ENCODE assay signal across 17 cellular contexts in the genomic region with DNA sequence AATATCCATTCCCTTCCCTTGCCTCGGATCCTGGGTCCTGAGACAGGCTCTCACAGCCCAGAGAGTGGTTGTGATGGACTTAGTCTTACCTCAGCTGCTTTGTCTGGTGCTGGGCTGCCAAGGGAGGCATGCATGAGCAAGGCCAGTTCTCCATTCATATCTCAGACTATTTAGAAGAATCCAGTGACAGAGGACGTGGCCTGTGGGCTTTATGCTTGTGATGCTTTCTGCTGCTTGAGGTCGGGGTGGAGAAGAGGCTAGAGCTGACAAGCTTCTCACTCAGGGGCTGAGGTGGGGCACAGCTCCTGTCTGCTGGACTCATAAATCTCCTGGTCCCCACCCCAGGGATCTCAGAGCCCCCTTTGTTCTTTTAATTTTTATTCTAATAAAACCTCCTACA.
DNase-seq lines count a peak whose midpoint lies in the region; ATAC-seq and TF ChIP-seq lines count a peak whose summit lies in the region.
"Had no signal": no experiment of that assay in that cellular context is flagged by ENCODE, and none has a peak within 500 bp of the region (broad histone marks: within the 10 kb centered on the region; RNA-seq: fewer than 3 reads in every experiment).

No MANE protein-coding gene starts in this region.

- peaks cover 7 to 36% (median 21%) of the 10 kb centered on the region in 10 experiments; a peak in 19 of 20 replicates for H3K4me1 ChIP-seq in BLaER1 treated with 17β-estradiol and CSF1 and Interleukin-3, amounts not matched to agents 10 nM and 100 nM
- H3K4me1 ChIP-seq in A673 (ENCODE audit: insufficient read depth, low read length, poor library complexity, severe bottlenecking) = no peaks in the 10 kb centered on the region
- H3K4me1 ChIP-seq: HAP-1, stomach had no signal

- DNase-seq in NCI-H1417 (lab: John Stamatoyannopoulos, UW) = no peak
- no peak for DNase-seq in AG08395 (ENCODE audit: low spot score)
- DNase-seq in A673 (ENCODE audit: low spot score) = no peak
- no peak for DNase-seq in MCF 10A (ENCODE audit: unreplicated experiment)
- DNase-seq: activated CD4-positive, alpha-beta T cell treated with anti-CD3 and anti-CD28 coated beads, Interleukin-2, amount 50 U/mL, for 4 hours; activated naive CD4-positive, alpha-beta T cell; central memory CD4-positive, alpha-beta T cell; NCI-H345; right cardiac atrium; stomach; T-helper 17 cell had no signal

- peak overlapping the region; percentile 17 to 69 (median 49); a peak in 20 of 22 replicates for H3K4me2 ChIP-seq in BLaER1 treated with 17β-estradiol and CSF1 and Interleukin-3, amounts not matched to agents 10 nM and 100 nM

- POLR2A ChIA-PET in A673 (lab: Charles Lee; ENCODE audit: low non-redundant PET) (interaction anchor here (0.6 kb wide), 1 partner anchor 1370 kb away, joined by 17 read pairs; no protein-coding TSS in a partner anchor), MCF 10A (lab: Yijun Ruan, JAX) (no interaction called here)

- ATAC-seq in GM19043 (IDR thresholded peaks at IDR 0.05; ENCODE audit: low read depth, unreplicated experiment) (peak; percentile 16), HG02623 (IDR thresholded peaks at IDR 0.05; ENCODE audit: unreplicated experiment) (peak; percentile 4), HG03469 (IDR thresholded peaks at IDR 0.05; ENCODE audit: unreplicated experiment) (peak; percentile 0)
- ATAC-seq: right cardiac atrium had no signal

- H3K27me3 Mint-ChIP-seq in MCF 10A (ENCODE audit: insufficient read depth, unreplicated experiment) = no peaks in the 10 kb centered on the region
- H3K27me3 Mint-ChIP-seq: T-helper 17 cell had no signal

- no peak overlapping the region for H3K27ac Mint-ChIP-seq in MCF 10A (ENCODE audit: low read depth, unreplicated experiment)
- H3K27ac Mint-ChIP-seq: natural killer cell treated with Interleukin-12 subunit alpha and Interleukin-12 subunit beta and Interleukin-15 and Interleukin-18, amount 100 ng/mL, for 72 hours; T-helper 17 cell had no signal

- no peak overlapping the region for H3K4me3 Mint-ChIP-seq in MCF 10A (ENCODE audit: unreplicated experiment)
- H3K4me3 Mint-ChIP-seq: natural killer cell treated with Interleukin-12 subunit alpha and Interleukin-12 subunit beta and Interleukin-15 and Interleukin-18, amount 100 ng/mL, for 72 hours; T-helper 17 cell had no signal

- H3K36me3 ChIP-seq in BLaER1 treated with 17β-estradiol and CSF1 and Interleukin-3, amounts not matched to agents 10 nM and 100 nM = no peaks in the 10 kb centered on the region
- no peaks in the 10 kb centered on the region for H3K36me3 ChIP-seq in A673 (ENCODE audit: insufficient read depth, low read length, poor library complexity, severe bottlenecking)
- H3K36me3 ChIP-seq: HAP-1, stomach had no signal

- H3K9me3 ChIP-seq in BLaER1 treated with 17β-estradiol and CSF1 and Interleukin-3, amounts not matched to agents 10 nM and 100 nM (replicated peaks in 1 of 11) = no peaks in the 10 kb centered on the region
- H3K9me3 ChIP-seq in A673 (ENCODE audit: low read depth, low read length, poor library complexity, severe bottlenecking) = no peaks in the 10 kb centered on the region
- H3K9me3 ChIP-seq: HAP-1, stomach had no signal

- CTCF ChIA-PET in A673 (lab: Charles Lee) = no interaction called here
- CTCF ChIA-PET in MCF 10A (lab: Yijun Ruan, JAX) = interaction anchor here (0.6 to 1.5 kb wide), 7 partner anchors 9 to 1387 kb away, joined by 3 to 15 read pairs (median 3); a partner anchor contains a TSS

- H4K20me1 ChIP-seq in BLaER1 treated with 17β-estradiol and CSF1 and Interleukin-3, amounts not matched to agents 10 nM and 100 nM = no peaks in the 10 kb centered on the region

- TF ChIP-seq CTCF in A673 (conservative IDR thresholded peaks at IDR 0.05; ENCODE audit: low read depth, low read length) = no peak
- no peak for TF ChIP-seq CTCF in MCF 10A (IDR thresholded peaks at IDR 0.05; ENCODE audit: unreplicated experiment)

- no peaks in the 10 kb centered on the region for H3K9me3 Mint-ChIP-seq in MCF 10A (ENCODE audit: unreplicated experiment)
- H3K9me3 Mint-ChIP-seq: natural killer cell treated with Interleukin-12 subunit alpha and Interleukin-12 subunit beta and Interleukin-15 and Interleukin-18, amount 100 ng/mL, for 72 hours had no signal

- no peak overlapping the region for H3K4me3 ChIP-seq in BLaER1 treated with 17β-estradiol and CSF1 and Interleukin-3, amounts not matched to agents 10 nM and 100 nM
- no peak overlapping the region for H3K4me3 ChIP-seq in A673 (ENCODE audit: low read depth, low read length, poor library complexity, severe bottlenecking)
- H3K4me3 ChIP-seq: HAP-1, stomach had no signal

- intact Hi-C loops in A673 (cut with micrococcal nuclease; ENCODE audit: unreplicated experiment) = no loop called here
- intact Hi-C loops in MCF 10A (cut with micrococcal nuclease) = no loop called here

- H3K27ac ChIP-seq in BLaER1 treated with 17β-estradiol and CSF1 and Interleukin-3, amounts not matched to agents 10 nM and 100 nM = peak overlapping the region in 7 of 11 experiments; percentile 6 to 54 (median 33); a peak in 9 of 22 replicates
- no peak overlapping the region for H3K27ac ChIP-seq in A673 (ENCODE audit: low read depth, low read length, poor library complexity, severe bottlenecking)
- H3K27ac ChIP-seq: stomach had no signal

- no TSS peak for BruUV-seq in A673 (replicated peaks; lab: Mats Ljungman, UMichigan)
- BruUV-seq in MCF 10A (replicated peaks; lab: Mats Ljungman, UMichigan) = no TSS peak

- no peaks in the 10 kb centered on the region for H3K36me3 Mint-ChIP-seq in MCF 10A (ENCODE audit: insufficient read depth, unreplicated experiment)
- H3K36me3 Mint-ChIP-seq: natural killer cell treated with Interleukin-12 subunit alpha and Interleukin-12 subunit beta and Interleukin-15 and Interleukin-18, amount 100 ng/mL, for 72 hours had no signal

- H3K9ac ChIP-seq in BLaER1 treated with 17β-estradiol and CSF1 and Interleukin-3, amounts not matched to agents 10 nM and 100 nM = no peak overlapping the region

- no peaks in the 10 kb centered on the region for H3K27me3 ChIP-seq in BLaER1 treated with 17β-estradiol and CSF1 and Interleukin-3, amounts not matched to agents 10 nM and 100 nM
- no peaks in the 10 kb centered on the region for H3K27me3 ChIP-seq in A673 (replicated peaks; ENCODE audit: insufficient read depth, low read depth, low read length, poor library complexity)
- H3K27me3 ChIP-seq: stomach had no signal

- no peaks in the 10 kb centered on the region for H3K4me1 Mint-ChIP-seq in MCF 10A (ENCODE audit: insufficient read depth, unreplicated experiment)
